ENCODE assay signal across 7 cellular contexts in genomic region chr4:58303456-58303855, GRCh38.
"Had no signal": no experiment of that assay in that cellular context is flagged by ENCODE, and none has a peak within 500 bp of the region (broad histone marks: within the 10 kb centered on the region; RNA-seq: fewer than 3 reads in every experiment).

No MANE protein-coding gene starts in this region.

- H3K4me3 Mint-ChIP-seq: IgD-negative memory B cell had no signal

- ATAC-seq: HepG2, K562 had no signal

- H3K36me3 Mint-ChIP-seq: IgD-negative memory B cell had no signal

- H3K27ac Mint-ChIP-seq: IgD-negative memory B cell had no signal

- H3K4me3 ChIP-seq: K562 had no signal

- H3K4me1 Mint-ChIP-seq: IgD-negative memory B cell had no signal

- H3K27ac ChIP-seq: HL-60 had no signal

- H3K27me3 Mint-ChIP-seq: IgD-negative memory B cell had no signal

- DNase-seq: IMR-90, KBM-7 had no signal

- FAIRE-seq: HepG2, HTR-8/SVneo, K562 had no signal
